8 cellular contexts compared by ENCODE assay signal in genomic region chr5:74433255-74434123, GRCh38.
DNase-seq lines count a peak whose midpoint lies in the region; ATAC-seq and FAIRE-seq lines count a peak whose summit lies in the region.

No MANE protein-coding gene starts in this region.

- ATAC-seq in stimulated activated effector memory CD8-positive, alpha-beta T cell treated with anti-CD3 and anti-CD28 coated beads, Interleukin-12 subunit alpha, Interleukin-12 subunit beta, amount 100 ng/mL, for 72 hours, result no peak
- ATAC-seq in GM21526 (IDR thresholded peaks at IDR 0.05; ENCODE audit: low FRiP score, unreplicated experiment), result no peak
- no peak for ATAC-seq in activated CD8-positive, alpha-beta T cell treated with anti-CD3 and anti-CD28 coated beads, Interleukin-2, amount 10 ng/mL, durations not matched to agents 7 days and 5 days

- H3K4me1 Mint-ChIP-seq in stimulated activated effector memory CD8-positive, alpha-beta T cell treated with anti-CD3 and anti-CD28 coated beads, Interleukin-12 subunit alpha, Interleukin-12 subunit beta, amount 100 ng/mL, for 72 hours, result no peaks in the 10 kb centered on the region
- H3K4me1 Mint-ChIP-seq in activated CD8-positive, alpha-beta T cell treated with anti-CD3 and anti-CD28 coated beads, Interleukin-2, amount 10 ng/mL, durations not matched to agents 7 days and 5 days (ENCODE audit: low read depth), result no peaks in the 10 kb centered on the region

- H3K27me3 Mint-ChIP-seq in activated CD8-positive, alpha-beta T cell treated with anti-CD3 and anti-CD28 coated beads, Interleukin-2, amount 10 ng/mL, durations not matched to agents 7 days and 5 days (ENCODE audit: low read depth), result peaks cover 6% of the 10 kb centered on the region

- peak; percentile 39 for FAIRE-seq in GM19239 (lab: Jason Lieb, UNC)

- H3K4me3 Mint-ChIP-seq in stimulated activated effector memory CD8-positive, alpha-beta T cell treated with anti-CD3 and anti-CD28 coated beads, Interleukin-12 subunit alpha, Interleukin-12 subunit beta, amount 100 ng/mL, for 72 hours, result no peak overlapping the region
- no peak overlapping the region for H3K4me3 Mint-ChIP-seq in activated CD8-positive, alpha-beta T cell treated with anti-CD3 and anti-CD28 coated beads, Interleukin-2, amount 10 ng/mL, durations not matched to agents 7 days and 5 days

- peak; percentile 5 for DNase-seq in GM19239 (ENCODE audit: insufficient read length, low spot score)
- peak; percentile 92 for DNase-seq in NOMO-1 treated with DMSO at 0.1 percent for 48 hours (lab: John Stamatoyannopoulos, UW; ENCODE audit: unreplicated experiment)
- DNase-seq in globus pallidus (ENCODE audit: low spot score), result peak; percentile 27
- DNase-seq in renal cortical epithelial cell (ENCODE audit: low read depth), result peak; percentile 54
- no peak for DNase-seq in posterior vena cava (ENCODE audit: low spot score)
- no peak for DNase-seq in stimulated activated effector memory CD8-positive, alpha-beta T cell treated with anti-CD3 and anti-CD28 coated beads, Interleukin-12 subunit alpha, Interleukin-12 subunit beta, amount 100 ng/mL, for 72 hours (ENCODE audit: low spot score in 2 of 2)
- DNase-seq in activated CD8-positive, alpha-beta T cell treated with anti-CD3 and anti-CD28 coated beads, Interleukin-2, amount 10 ng/mL, durations not matched to agents 7 days and 5 days, result no peak

- intact Hi-C loops in posterior vena cava (cut with DNase I), result no loop called here

- H3K36me3 Mint-ChIP-seq in stimulated activated effector memory CD8-positive, alpha-beta T cell treated with anti-CD3 and anti-CD28 coated beads, Interleukin-12 subunit alpha, Interleukin-12 subunit beta, amount 100 ng/mL, for 72 hours, result no peaks in the 10 kb centered on the region
- no peaks in the 10 kb centered on the region for H3K36me3 Mint-ChIP-seq in activated CD8-positive, alpha-beta T cell treated with anti-CD3 and anti-CD28 coated beads, Interleukin-2, amount 10 ng/mL, durations not matched to agents 7 days and 5 days (ENCODE audit: low read depth)

- no peak overlapping the region for H3K27ac Mint-ChIP-seq in stimulated activated effector memory CD8-positive, alpha-beta T cell treated with anti-CD3 and anti-CD28 coated beads, Interleukin-12 subunit alpha, Interleukin-12 subunit beta, amount 100 ng/mL, for 72 hours
- no peak overlapping the region for H3K27ac Mint-ChIP-seq in activated CD8-positive, alpha-beta T cell treated with anti-CD3 and anti-CD28 coated beads, Interleukin-2, amount 10 ng/mL, durations not matched to agents 7 days and 5 days

- no peaks in the 10 kb centered on the region for H3K9me3 Mint-ChIP-seq in stimulated activated effector memory CD8-positive, alpha-beta T cell treated with anti-CD3 and anti-CD28 coated beads, Interleukin-12 subunit alpha, Interleukin-12 subunit beta, amount 100 ng/mL, for 72 hours
- no peaks in the 10 kb centered on the region for H3K9me3 Mint-ChIP-seq in activated CD8-positive, alpha-beta T cell treated with anti-CD3 and anti-CD28 coated beads, Interleukin-2, amount 10 ng/mL, durations not matched to agents 7 days and 5 days (ENCODE audit: insufficient read depth)

- POLR2A ChIA-PET in activated CD8-positive, alpha-beta T cell treated with anti-CD3 and anti-CD28 coated beads, Interleukin-2, amount 10 ng/mL, durations not matched to agents 7 days and 5 days (lab: Charles Lee), result no interaction called here

- CTCF ChIA-PET in activated CD8-positive, alpha-beta T cell treated with anti-CD3 and anti-CD28 coated beads, Interleukin-2, amount 10 ng/mL, durations not matched to agents 7 days and 5 days (lab: Charles Lee), result no interaction called here

Comparison
In these comparisons a context has a peak if more than half of its experiments do, and no peak if none do; other contexts are left out.
1. DNase-seq: peak in GM19239 (single experiment), NOMO-1 treated with DMSO at 0.1 percent for 48 hours (single experiment), globus pallidus (single experiment) and renal cortical epithelial cell (single experiment); none in posterior vena cava (single experiment), stimulated activated effector memory CD8-positive, alpha-beta T cell treated with anti-CD3 and anti-CD28 coated beads, Interleukin-12 subunit alpha, Interleukin-12 subunit beta, amount 100 ng/mL, for 72 hours (0 of 2) and activated CD8-positive, alpha-beta T cell treated with anti-CD3 and anti-CD28 coated beads, Interleukin-2, amount 10 ng/mL, durations not matched to agents 7 days and 5 days (single experiment).